In the genomic region with DNA sequence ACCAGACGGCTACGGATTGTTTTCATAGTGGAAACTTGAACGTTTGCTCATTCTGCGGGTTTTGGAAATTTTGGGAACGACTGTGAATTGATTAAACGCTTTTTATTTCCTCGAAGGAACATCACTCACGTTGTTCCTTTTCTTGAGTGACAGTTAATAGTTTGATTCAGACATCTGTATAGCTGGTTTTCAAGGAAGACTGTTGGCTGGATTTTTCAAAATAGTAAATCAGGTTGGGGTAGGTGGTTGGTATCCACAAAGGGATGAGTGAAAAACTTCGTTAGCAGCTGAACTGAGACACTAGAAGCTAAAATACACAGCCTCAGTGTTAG, we compare ENCODE assay signal across 9 cellular contexts. TPM values are rescaled to one million over a fixed set of nuclear protein-coding genes. Genes with fewer than 3 reads are reported as not detected.
DNase-seq lines count a peak whose midpoint lies in the region; ATAC-seq and TF ChIP-seq lines count a peak whose summit lies in the region.
"Had no signal": no experiment of that assay in that cellular context is flagged by ENCODE, and none has a peak within 500 bp of the region (broad histone marks: within the 10 kb centered on the region; RNA-seq: fewer than 3 reads in every experiment).

No MANE protein-coding gene starts in this region.

- H3K36me3 Mint-ChIP-seq in T-helper 1 cell treated with Interleukin-12 subunit alpha and Interleukin-12 subunit beta and Interleukin-4 antibody, amounts not matched to agents 30 μg/mL and 1 μg/mL, for 36 hours (ENCODE audit: low read depth), result peaks cover 42% of the 10 kb centered on the region
- H3K36me3 Mint-ChIP-seq in activated naive CD8-positive, alpha-beta T cell treated with anti-CD3 and anti-CD28 coated beads, Interleukin-2, amount 50 U/mL, for 24 hours (ENCODE audit: low read depth), result peaks cover 4% of the 10 kb centered on the region

- H3K4me3 Mint-ChIP-seq in T-helper 1 cell treated with Interleukin-12 subunit alpha and Interleukin-12 subunit beta and Interleukin-4 antibody, amounts not matched to agents 30 μg/mL and 1 μg/mL, for 36 hours, result peak overlapping the region; percentile 85
- H3K4me3 Mint-ChIP-seq in activated naive CD8-positive, alpha-beta T cell treated with anti-CD3 and anti-CD28 coated beads, Interleukin-2, amount 50 U/mL, for 24 hours, result peak overlapping the region; percentile 83

- no peak for ATAC-seq in activated naive CD8-positive, alpha-beta T cell treated with anti-CD3 and anti-CD28 coated beads, Interleukin-2, amount 50 U/mL, for 24 hours
- ATAC-seq in HG02623 (IDR thresholded peaks at IDR 0.05; ENCODE audit: unreplicated experiment), result no peak

- peak overlapping the region; percentile 33 for H3K27ac ChIP-seq in substantia nigra (ENCODE audit: low read depth, low read length, poor library complexity, severe bottlenecking)

- H3K27ac Mint-ChIP-seq in T-helper 1 cell treated with Interleukin-12 subunit alpha and Interleukin-12 subunit beta and Interleukin-4 antibody, amounts not matched to agents 30 μg/mL and 1 μg/mL, for 36 hours, result peak overlapping the region; percentile 65
- H3K27ac Mint-ChIP-seq in activated naive CD8-positive, alpha-beta T cell treated with anti-CD3 and anti-CD28 coated beads, Interleukin-2, amount 50 U/mL, for 24 hours, result peak overlapping the region; percentile 76

- H3K36me3 ChIP-seq in kidney epithelial cell (ENCODE audit: control insufficient read depth, insufficient read depth, low read length), result no peaks in the 10 kb centered on the region

- no peaks in the 10 kb centered on the region for H3K27me3 Mint-ChIP-seq in T-helper 1 cell treated with Interleukin-12 subunit alpha and Interleukin-12 subunit beta and Interleukin-4 antibody, amounts not matched to agents 30 μg/mL and 1 μg/mL, for 36 hours (ENCODE audit: low read depth)
- no peaks in the 10 kb centered on the region for H3K27me3 Mint-ChIP-seq in activated naive CD8-positive, alpha-beta T cell treated with anti-CD3 and anti-CD28 coated beads, Interleukin-2, amount 50 U/mL, for 24 hours

- no peaks in the 10 kb centered on the region for H3K9me3 Mint-ChIP-seq in T-helper 1 cell treated with Interleukin-12 subunit alpha and Interleukin-12 subunit beta and Interleukin-4 antibody, amounts not matched to agents 30 μg/mL and 1 μg/mL, for 36 hours
- no peaks in the 10 kb centered on the region for H3K9me3 Mint-ChIP-seq in activated naive CD8-positive, alpha-beta T cell treated with anti-CD3 and anti-CD28 coated beads, Interleukin-2, amount 50 U/mL, for 24 hours

- TF ChIP-seq CTCF in kidney epithelial cell (IDR thresholded peaks at IDR 0.05; ENCODE audit: insufficient read depth, low read length, poor library complexity, severe bottlenecking), result no peak

- H3K4me1 Mint-ChIP-seq in T-helper 1 cell treated with Interleukin-12 subunit alpha and Interleukin-12 subunit beta and Interleukin-4 antibody, amounts not matched to agents 30 μg/mL and 1 μg/mL, for 36 hours (ENCODE audit: low read depth), result peaks cover 64% of the 10 kb centered on the region
- peaks cover 64% of the 10 kb centered on the region for H3K4me1 Mint-ChIP-seq in activated naive CD8-positive, alpha-beta T cell treated with anti-CD3 and anti-CD28 coated beads, Interleukin-2, amount 50 U/mL, for 24 hours

- DNase-seq in T-helper 1 cell, result no peak
- DNase-seq in activated naive CD8-positive, alpha-beta T cell treated with anti-CD3 and anti-CD28 coated beads, Interleukin-2, amount 50 U/mL, for 24 hours, result no peak
- no peak for DNase-seq in kidney epithelial cell (ENCODE audit: low read depth)
- no peak for DNase-seq in substantia nigra (lab: John Stamatoyannopoulos, UW)
- DNase-seq in NK-92 (lab: John Stamatoyannopoulos, UW; ENCODE audit: unreplicated experiment), result no peak
- no peak for DNase-seq in ecto neural progenitor cell (ENCODE audit: low spot score)
- DNase-seq: cortex of kidney had no signal

- H3K27me3 ChIP-seq in kidney epithelial cell (ENCODE audit: control insufficient read depth, insufficient read depth, low read length), result no peaks in the 10 kb centered on the region

- peak overlapping the region; percentile 93 for H3K4me3 ChIP-seq in kidney epithelial cell (ENCODE audit: low read depth, low read length)

RNA-seq across cellular contexts. Expression of gene TGFBR1, which starts 1.1 kb away (rescaled TPM):
- total RNA-seq in kidney epithelial cell, result 83.7 and 87.8 TPM in 2 replicates
